ENCODE assay signal across 25 cellular contexts in genomic region chr1:54397980-54398379, GRCh38.
"Had no signal": no experiment of that assay in that cellular context is flagged by ENCODE, and none has a peak within 500 bp of the region (broad histone marks: within the 10 kb centered on the region; RNA-seq: fewer than 3 reads in every experiment).

No MANE protein-coding gene starts in this region.

- H3K9me3 Mint-ChIP-seq: activated B cell treated with CpG ODN at 0.5 μM for 24 hours; activated T-cell treated with anti-CD3 and anti-CD28 coated beads, Interleukin-2, amount 50 U/mL, for 72 hours; effector memory CD8-positive, alpha-beta T cell; naive thymus-derived CD4-positive, alpha-beta T cell; stimulated activated naive B cell treated with anti-CD40 and anti-IgM and Interleukin-4, amounts not matched to agents 10 μg/mL and 1 μg/mL and 100 μg/mL, for 72 hours; T-cell; T-helper 2 cell treated with Interferon-gamma antibody and Interleukin-4, amounts not matched to agents 5 μg/mL and 100 μg/mL, for 36 hours had no signal

- DNase-seq: activated B cell treated with CpG ODN at 0.5 μM for 24 hours; activated CD4-positive, alpha-beta T cell treated with anti-CD3 and anti-CD28 coated beads for 36 hours; activated CD8-positive, alpha-beta memory T cell treated with anti-CD3 and anti-CD28 coated beads, Interleukin-2, amount 10 ng/mL, durations not matched to agents 7 days and 5 days; activated CD8-positive, alpha-beta T cell treated with anti-CD3 and anti-CD28 coated beads, Interleukin-2, amount 10 ng/mL, durations not matched to agents 7 days and 5 days; activated naive CD4-positive, alpha-beta T cell treated with Interleukin-2 at 50 U/mL for 16 hours; activated naive CD8-positive, alpha-beta T cell treated with anti-CD3 and anti-CD28 coated beads for 36 hours; activated T-cell treated with anti-CD3 and anti-CD28 coated beads, Interleukin-2, amount 50 U/mL, for 72 hours; brain microvascular endothelial cell; caudate nucleus; cortex of kidney; effector memory CD8-positive, alpha-beta T cell; islet precursor cell; mammary epithelial cell; naive thymus-derived CD4-positive, alpha-beta T cell; stimulated activated CD4-positive, alpha-beta T cell treated with anti-CD3 and anti-CD28 coated beads, Interleukin-1b, Interleukin-23, amount 100 ng/mL, for 48 hours; stimulated activated CD4-positive, alpha-beta T cell treated with anti-CD3 and anti-CD28 coated beads, Interleukin-4, amount 100 ng/mL, for 4 hours; stimulated activated CD8-positive, alpha-beta memory T cell treated with anti-CD3 and anti-CD28 coated beads, Interleukin-4, amount 100 ng/mL, for 48 hours; stimulated activated naive B cell treated with anti-CD40 and anti-IgM and Interleukin-4, amounts not matched to agents 10 μg/mL and 1 μg/mL and 100 μg/mL, for 72 hours; stomach; T-cell had no signal

- H3K4me3 ChIP-seq: smooth muscle cell, thyroid gland, upper lobe of right lung had no signal

- H3K27me3 Mint-ChIP-seq: activated B cell treated with CpG ODN at 0.5 μM for 24 hours; activated CD4-positive, alpha-beta T cell treated with anti-CD3 and anti-CD28 coated beads for 36 hours; activated CD8-positive, alpha-beta memory T cell treated with anti-CD3 and anti-CD28 coated beads, Interleukin-2, amount 10 ng/mL, durations not matched to agents 7 days and 5 days; activated naive CD8-positive, alpha-beta T cell treated with anti-CD3 and anti-CD28 coated beads for 36 hours; effector memory CD8-positive, alpha-beta T cell; naive thymus-derived CD4-positive, alpha-beta T cell; stimulated activated naive B cell treated with anti-CD40 and anti-IgM and Interleukin-4, amounts not matched to agents 10 μg/mL and 1 μg/mL and 100 μg/mL, for 72 hours; T-cell had no signal

- H3K4me1 Mint-ChIP-seq: activated B cell treated with CpG ODN at 0.5 μM for 24 hours had no signal

- H3K27me3 ChIP-seq: brain microvascular endothelial cell, stomach, thyroid gland, upper lobe of right lung had no signal

- H3K9me3 ChIP-seq: stomach, thyroid gland, upper lobe of right lung had no signal

- H3K4me3 Mint-ChIP-seq: activated B cell treated with CpG ODN at 0.5 μM for 24 hours; activated CD4-positive, alpha-beta T cell treated with anti-CD3 and anti-CD28 coated beads for 36 hours; activated CD8-positive, alpha-beta memory T cell treated with anti-CD3 and anti-CD28 coated beads, Interleukin-2, amount 10 ng/mL, durations not matched to agents 7 days and 5 days; activated CD8-positive, alpha-beta T cell treated with anti-CD3 and anti-CD28 coated beads, Interleukin-2, amount 10 ng/mL, durations not matched to agents 7 days and 5 days; activated naive CD8-positive, alpha-beta T cell treated with anti-CD3 and anti-CD28 coated beads for 36 hours; naive thymus-derived CD4-positive, alpha-beta T cell; stimulated activated naive B cell treated with anti-CD40 and anti-IgM and Interleukin-4, amounts not matched to agents 10 μg/mL and 1 μg/mL and 100 μg/mL, for 72 hours; T-cell; T-helper 2 cell treated with Interferon-gamma antibody and Interleukin-4, amounts not matched to agents 5 μg/mL and 100 μg/mL, for 36 hours had no signal

- H3K27ac ChIP-seq: brain microvascular endothelial cell, upper lobe of right lung had no signal

- H3K27ac Mint-ChIP-seq: activated B cell treated with CpG ODN at 0.5 μM for 24 hours; activated CD8-positive, alpha-beta memory T cell treated with anti-CD3 and anti-CD28 coated beads, Interleukin-2, amount 10 ng/mL, durations not matched to agents 7 days and 5 days; activated CD8-positive, alpha-beta T cell treated with anti-CD3 and anti-CD28 coated beads, Interleukin-2, amount 10 ng/mL, durations not matched to agents 7 days and 5 days; activated T-cell treated with anti-CD3 and anti-CD28 coated beads, Interleukin-2, amount 50 U/mL, for 72 hours; T-helper 2 cell treated with Interferon-gamma antibody and Interleukin-4, amounts not matched to agents 5 μg/mL and 100 μg/mL, for 36 hours had no signal

- FAIRE-seq: astrocyte had no signal

- ATAC-seq: activated CD4-positive, alpha-beta T cell treated with anti-CD3 and anti-CD28 coated beads for 36 hours; activated CD8-positive, alpha-beta memory T cell treated with anti-CD3 and anti-CD28 coated beads, Interleukin-2, amount 10 ng/mL, durations not matched to agents 7 days and 5 days; activated CD8-positive, alpha-beta T cell treated with anti-CD3 and anti-CD28 coated beads, Interleukin-2, amount 10 ng/mL, durations not matched to agents 7 days and 5 days; activated T-cell treated with anti-CD3 and anti-CD28 coated beads, Interleukin-2, amount 50 U/mL, for 72 hours; effector memory CD8-positive, alpha-beta T cell; naive thymus-derived CD4-positive, alpha-beta T cell; stimulated activated naive B cell treated with anti-CD40 and anti-IgM and Interleukin-4, amounts not matched to agents 10 μg/mL and 1 μg/mL and 100 μg/mL, for 72 hours; T-cell; upper lobe of right lung had no signal
